Comparison of ENCODE assay signal across 16 cellular contexts in the genomic region with DNA sequence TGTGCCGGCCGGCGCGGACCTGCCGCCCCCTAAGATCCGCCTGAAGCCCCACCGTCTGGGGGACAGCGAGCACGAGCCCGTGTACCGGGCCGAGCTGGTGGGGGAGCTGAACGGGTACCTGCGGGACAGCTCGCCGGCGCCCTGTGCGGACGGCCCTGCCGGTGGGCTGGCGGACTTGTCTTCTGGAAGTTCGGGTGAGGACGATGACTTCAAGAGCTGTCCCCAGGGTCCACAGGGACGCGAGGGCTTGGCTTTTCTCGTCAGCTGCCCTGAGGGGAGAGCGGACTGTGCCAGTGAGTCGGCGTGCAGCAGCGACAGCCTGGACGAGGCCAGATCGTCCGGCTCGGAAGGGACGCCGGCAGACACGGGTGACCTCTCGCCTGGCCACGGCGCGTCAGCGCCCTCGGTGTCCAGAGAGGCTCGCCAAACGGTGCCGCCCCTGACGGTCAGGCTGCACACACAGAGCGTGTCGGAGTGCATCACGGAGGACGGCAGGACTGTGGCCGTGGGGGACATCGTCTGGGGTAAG. TPM values are rescaled to one million over a fixed set of nuclear protein-coding genes. Genes with fewer than 3 reads are reported as not detected.
DNase-seq lines count a peak whose midpoint lies in the region; ATAC-seq and TF ChIP-seq lines count a peak whose summit lies in the region.
"Had no signal": no experiment of that assay in that cellular context is flagged by ENCODE, and none has a peak within 500 bp of the region (broad histone marks: within the 10 kb centered on the region; RNA-seq: fewer than 3 reads in every experiment).

No MANE protein-coding gene starts in this region.

- H3K27ac Mint-ChIP-seq in activated T-cell treated with anti-CD3 and anti-CD28 coated beads, Interleukin-2, amount 50 U/mL, for 72 hours: no peak overlapping the region

- H3K36me3 ChIP-seq in heart right ventricle (peaks cover 0 to 26% (median 11%) of the 10 kb centered on the region in 9 donors), adrenal gland (replicated peaks in 1 of 2) (peaks cover 0 to 22% of the 10 kb centered on the region in 2 donors), mesendoderm (ENCODE audit: control insufficient read depth, insufficient read depth, low read length) (no peaks in the 10 kb centered on the region), stomach (peaks cover 23 to 31% (median 28%) of the 10 kb centered on the region in 4 donors)

- H3K18ac ChIP-seq in mesendoderm (ENCODE audit: low read length): no peak overlapping the region

- H3K4me1 ChIP-seq in right cardiac atrium (ENCODE audit: control insufficient read depth, insufficient read depth, low read length) (no peaks in the 10 kb centered on the region), heart right ventricle (peaks cover 18 to 48% (median 34%) of the 10 kb centered on the region in 9 donors), adrenal gland (replicated peaks in 1 of 2) (peaks cover 56 to 86% of the 10 kb centered on the region in 2 donors), mesendoderm (ENCODE audit: control insufficient read depth, low read depth, low read length) (peaks cover 10% of the 10 kb centered on the region), stomach (peaks cover 80 to 98% (median 89%) of the 10 kb centered on the region in 4 donors)

- H3K9ac ChIP-seq in mesendoderm (ENCODE audit: low read length): no peak overlapping the region

- TF ChIP-seq EP300 in stomach (IDR thresholded peaks at IDR 0.05): no peak

- no peaks in the 10 kb centered on the region for H3K36me3 Mint-ChIP-seq in activated T-cell treated with anti-CD3 and anti-CD28 coated beads, Interleukin-2, amount 50 U/mL, for 72 hours (ENCODE audit: insufficient read depth in 2 of 2)

- ATAC-seq in right cardiac atrium: no peak
- no peak for ATAC-seq in heart right ventricle
- ATAC-seq in activated T-cell treated with anti-CD3 and anti-CD28 coated beads, Interleukin-2, amount 50 U/mL, for 72 hours (replicated peaks in 1 of 2): no peak
- ATAC-seq: A549, PC-3 had no signal

- no peak overlapping the region for H3K4me3 Mint-ChIP-seq in activated T-cell treated with anti-CD3 and anti-CD28 coated beads, Interleukin-2, amount 50 U/mL, for 72 hours
- H3K4me3 Mint-ChIP-seq: CD14-positive monocyte had no signal

- peaks cover 8% of the 10 kb centered on the region for H3K4me1 Mint-ChIP-seq in activated T-cell treated with anti-CD3 and anti-CD28 coated beads, Interleukin-2, amount 50 U/mL, for 72 hours (ENCODE audit: low read depth)

- H3K4me3 ChIP-seq in right cardiac atrium (ENCODE audit: low read length) (no peak overlapping the region), heart right ventricle (no peak overlapping the region), adrenal gland (no peak overlapping the region), mesendoderm (ENCODE audit: low read length) (no peak overlapping the region), stomach (peak overlapping the region in 1 of 4 donors; percentile 6)
- H3K4me3 ChIP-seq: A549, MG63 had no signal

- H4K8ac ChIP-seq in mesendoderm (ENCODE audit: low read depth, low read length): no peak overlapping the region

- peaks cover 7% of the 10 kb centered on the region for H3K79me2 ChIP-seq in mesendoderm (ENCODE audit: control insufficient read depth, insufficient read depth, low read length)

- no peak overlapping the region for H2BK15ac ChIP-seq in mesendoderm (replicated peaks; ENCODE audit: low read depth)

- 97% methylated on average over 53 of the region's 53 CpGs for WGBS in right cardiac atrium
- WGBS in heart right ventricle, 2 donors: 96 to 97% methylated on average over 53 of the region's 53 CpGs
- 93 to 97% (median 96%) methylated on average over 15 to 53 of the region's 53 CpGs for WGBS in adrenal gland, 4 donors
- no CpG with 5 or more reads among the region's 53 CpGs for WGBS in mesendoderm (ENCODE audit: extremely low coverage, insufficient coverage, low lambda C conversion rate)
- WGBS in stomach, 5 donors: 94 to 95% (median 94%) methylated on average over 18 to 53 of the region's 53 CpGs

- H2BK120ac ChIP-seq in mesendoderm (ENCODE audit: low read depth, low read length): no peak overlapping the region

- H3K9me3 Mint-ChIP-seq in activated T-cell treated with anti-CD3 and anti-CD28 coated beads, Interleukin-2, amount 50 U/mL, for 72 hours: no peaks in the 10 kb centered on the region
- H3K9me3 Mint-ChIP-seq: CD14-positive monocyte had no signal

- peaks cover 8% of the 10 kb centered on the region for H3K79me1 ChIP-seq in mesendoderm (ENCODE audit: low read length)

- no peak overlapping the region for H3K4ac ChIP-seq in mesendoderm (ENCODE audit: low read depth, low read length)

- H3K27ac ChIP-seq in right cardiac atrium (ENCODE audit: low read length): no peak overlapping the region
- no peak overlapping the region for H3K27ac ChIP-seq in heart right ventricle
- peak overlapping the region in 3 of 5 donors; percentile 86 to 98 (median 98) for H3K27ac ChIP-seq in adrenal gland
- no peak overlapping the region for H3K27ac ChIP-seq in mesendoderm (ENCODE audit: low read depth, low read length)
- H3K27ac ChIP-seq in stomach: peak overlapping the region in 3 of 5 donors; percentile 94 to 99 (median 99)
- H3K27ac ChIP-seq: A549 had no signal

- H3K9me3 ChIP-seq in right cardiac atrium (ENCODE audit: control insufficient read depth, low read length): no peaks in the 10 kb centered on the region
- no peaks in the 10 kb centered on the region for H3K9me3 ChIP-seq in heart right ventricle
- no peaks in the 10 kb centered on the region for H3K9me3 ChIP-seq in adrenal gland (replicated peaks in 1 of 3)
- H3K9me3 ChIP-seq in stomach: no peaks in the 10 kb centered on the region
- H3K9me3 ChIP-seq: A549, MG63 had no signal

- intact Hi-C loops in right cardiac atrium (cut with DNase I) (no loop called here), heart right ventricle (cut with DNase I) (no loop called here), adrenal gland (cut with DNase I) (no loop called here), stomach (cut with DNase I; ENCODE audit: low total_unique reads) (no loop called here)

- no peak overlapping the region for H2AK5ac ChIP-seq in mesendoderm (ENCODE audit: low read length)

- TF ChIP-seq POLR2A in adrenal gland (IDR thresholded peaks at IDR 0.05) (no peak), stomach (IDR thresholded peaks at IDR 0.05) (no peak)

- H3K23ac ChIP-seq in mesendoderm (ENCODE audit: low read length): no peak overlapping the region

- TF ChIP-seq CTCF in heart right ventricle (IDR thresholded peaks at IDR 0.05) (no peak), adrenal gland (IDR thresholded peaks at IDR 0.05) (no peak), stomach (IDR thresholded peaks at IDR 0.05) (no peak)

- H3K27me3 Mint-ChIP-seq in activated T-cell treated with anti-CD3 and anti-CD28 coated beads, Interleukin-2, amount 50 U/mL, for 72 hours (ENCODE audit: low read depth): no peaks in the 10 kb centered on the region

- no peak overlapping the region for H2BK5ac ChIP-seq in mesendoderm (ENCODE audit: low read length)

- no peaks in the 10 kb centered on the region for H3K27me3 ChIP-seq in right cardiac atrium (ENCODE audit: control insufficient read depth, insufficient read depth)
- no peaks in the 10 kb centered on the region for H3K27me3 ChIP-seq in heart right ventricle
- H3K27me3 ChIP-seq in adrenal gland: no peaks in the 10 kb centered on the region
- no peaks in the 10 kb centered on the region for H3K27me3 ChIP-seq in mesendoderm (ENCODE audit: insufficient read depth, low read length, poor library complexity)
- no peaks in the 10 kb centered on the region for H3K27me3 ChIP-seq in stomach
- H3K27me3 ChIP-seq: MG63 had no signal

- DNase-seq in right cardiac atrium (peak; percentile 17 to 71 (median 47)), heart right ventricle (no peak), adrenal gland (no peak), mesendoderm (no peak), stomach (no peak), DMS114 treated with DMSO at 0.1 percent for 48 hours (lab: John Stamatoyannopoulos, UW; ENCODE audit: unreplicated experiment) (no peak), NCI-H2107 treated with DMSO at 0.1 percent for 48 hours (lab: John Stamatoyannopoulos, UW; ENCODE audit: unreplicated experiment) (no peak)
- no peak for DNase-seq in activated T-cell treated with anti-CD3 and anti-CD28 coated beads, Interleukin-2, amount 50 U/mL, for 72 hours
- DNase-seq: DMS79 treated with DMSO at 0.1 percent for 48 hours, MG63, NCI-H1092 treated with DMSO at 0.1 percent for 48 hours, NCI-H1694, NCI-H446, PC-3 had no signal

- H3K4me2 ChIP-seq in mesendoderm (ENCODE audit: low read length): no peak overlapping the region
- H3K4me2 ChIP-seq: A549 had no signal

- no peak overlapping the region for H4K5ac ChIP-seq in mesendoderm (ENCODE audit: low read length)

- H3K56ac ChIP-seq in mesendoderm (ENCODE audit: low read length): peak overlapping the region; percentile 50

RNA-seq across cellular contexts. Expression of a gene that starts 8.5 kb away (rescaled TPM):
- 10 to 100 TPM in 2 of 4 donors, 1 to 10 TPM in 2; 7.0 to 10.6 (median 9.6) TPM for total RNA-seq in right cardiac atrium
- 9.1 TPM for polyA plus RNA-seq in right cardiac atrium
- total RNA-seq in heart right ventricle: 10 to 100 TPM; 11.1 to 21.3 (median 15.1) TPM
- polyA plus RNA-seq in heart right ventricle: 10 to 100 TPM; 11.9 to 15.3 TPM
- 10 to 100 TPM; 31.6 to 75.3 (median 42.2) TPM for total RNA-seq in adrenal gland
- 10 to 100 TPM in 2 of 3 donors, 1 to 10 TPM in 1; 3.4 to 34.0 (median 33.5) TPM for polyA plus RNA-seq in adrenal gland
- 4.0 TPM for polyA plus RNA-seq in mesendoderm (2013, experiment 1 of 2)
- polyA plus RNA-seq in mesendoderm (2013, experiment 2 of 2): 3.9 TPM
- 100 to 1,000 TPM in 1 of 5 donors, 10 to 100 TPM in 3, 1 to 10 TPM in 1; 8.5 to 167 (median 22.9) TPM for total RNA-seq in stomach
- 10 to 100 TPM; 14.2 to 24.4 (median 22.7) TPM for polyA plus RNA-seq in stomach
- 1 to 10 TPM; 3.1 to 5.2 TPM for total RNA-seq in activated T-cell treated with anti-CD3 and anti-CD28 coated beads, Interleukin-2, amount 50 U/mL, for 72 hours

Comparison
In these comparisons a context has a peak if more than half of its experiments do, and no peak if none do; other contexts are left out.
1. DNase-seq: peak in right cardiac atrium (3 of 3); none in heart right ventricle (0 of 2), adrenal gland (0 of 7), mesendoderm (single experiment), stomach (single experiment), DMS114 treated with DMSO at 0.1 percent for 48 hours (single experiment), NCI-H2107 treated with DMSO at 0.1 percent for 48 hours (single experiment) and activated T-cell treated with anti-CD3 and anti-CD28 coated beads, Interleukin-2, amount 50 U/mL, for 72 hours (0 of 2).
2. H3K27ac ChIP-seq: peak in adrenal gland (3 of 5) and stomach (3 of 5); none in right cardiac atrium (single experiment), heart right ventricle (0 of 10) and mesendoderm (single experiment).